ENCODE assay signal across 8 cellular contexts in genomic region chr22:40487663-40488249, GRCh38.
DNase-seq lines count a peak whose midpoint lies in the region; ATAC-seq and TF ChIP-seq lines count a peak whose summit lies in the region.

No MANE protein-coding gene starts in this region.

- H3K4me1 ChIP-seq in Peyer's patch (peaks cover 0 to 13% (median 4%) of the 10 kb centered on the region in 4 donors), prostate gland (replicated peaks) (peaks cover 3% of the 10 kb centered on the region)

- DNase-seq in CD1c-positive myeloid dendritic cell (ENCODE audit: extremely low spot score) = peak; percentile 60
- no peak for DNase-seq in Peyer's patch
- no peak for DNase-seq in epithelial cell of prostate (ENCODE audit: low read depth, low spot score)
- DNase-seq in prostate gland (ENCODE audit: low spot score) = no peak
- DNase-seq in NCI-H1930 (lab: John Stamatoyannopoulos, UW) = no peak

- no peak for ATAC-seq in HG02642 (IDR thresholded peaks at IDR 0.05; ENCODE audit: poor library complexity, unreplicated experiment)
- no peak for ATAC-seq in GM21529 (IDR thresholded peaks at IDR 0.05; ENCODE audit: unreplicated experiment)

- no peak overlapping the region for H3K27ac ChIP-seq in Peyer's patch
- peak overlapping the region; percentile 90 for H3K27ac ChIP-seq in epithelial cell of prostate
- H3K27ac ChIP-seq in prostate gland = no peak overlapping the region

- intact Hi-C loops in prostate gland (cut with DNase I) = loop anchor here (5.0 kb wide), 1 partner anchor 45 kb away; no protein-coding TSS in a partner anchor

- TF ChIP-seq POLR2A in Peyer's patch (IDR thresholded peaks at IDR 0.05) (no peak), prostate gland (IDR thresholded peaks at IDR 0.05) (no peak)

- H3K36me3 ChIP-seq in Peyer's patch (no peaks in the 10 kb centered on the region), prostate gland (no peaks in the 10 kb centered on the region)

- no peaks in the 10 kb centered on the region for H3K27me3 ChIP-seq in Peyer's patch
- H3K27me3 ChIP-seq in prostate gland (replicated peaks; ENCODE audit: insufficient read depth) = no peaks in the 10 kb centered on the region

- WGBS in prostate gland = 47% methylated on average over 3 of the region's 3 CpGs

- TF ChIP-seq CTCF in GM12875 (IDR thresholded peaks at IDR 0.05; ENCODE audit: borderline replicate concordance, insufficient read depth, low read depth, low read length) (peak; percentile 66; the same call in 1 of the 2 replicates), Peyer's patch (IDR thresholded peaks at IDR 0.05) (peak; percentile 36 to 76 (median 63)), prostate gland (IDR thresholded peaks at IDR 0.05) (peak in 3 of 4 experiments; percentile 33 to 67 (median 47))

- H3K9me3 ChIP-seq in Peyer's patch (no peaks in the 10 kb centered on the region), prostate gland (no peaks in the 10 kb centered on the region)

- H3K4me3 ChIP-seq in GM12875 (ENCODE audit: low read depth, low read length) (no peak overlapping the region), Peyer's patch (no peak overlapping the region), prostate gland (no peak overlapping the region)
